ENCODE assay signal across 1 cellular context in the genomic region with DNA sequence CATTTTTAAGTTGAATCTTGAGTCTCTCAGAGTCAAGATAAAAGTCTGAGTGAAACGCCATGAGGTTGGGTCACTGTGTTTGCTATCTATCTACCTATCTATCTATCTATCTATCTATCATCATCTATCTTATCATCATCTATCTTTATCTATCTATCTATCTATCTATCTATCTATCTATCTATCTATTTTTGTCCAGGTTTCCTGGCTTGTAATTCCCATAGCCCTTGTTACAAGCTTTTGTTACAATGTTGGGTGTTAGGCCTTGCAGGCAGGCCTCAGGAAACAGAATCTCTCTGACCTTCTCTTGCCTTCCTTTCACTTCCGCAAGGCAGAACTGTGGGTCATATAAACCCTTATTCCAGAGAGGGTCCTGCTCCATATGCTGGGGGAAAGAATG.
A peak's percentile ranks its signal among the peaks of the same experiment; 100 is the strongest.
TF ChIP-seq lines count a peak whose summit lies in the region.

No MANE protein-coding gene starts in this region.

TF ChIP-seq in K562, 482 proteins besides CTCF, POLR2A, EP300 and RAD21 (continued from another document and continues in another):
- TF ChIP-seq UBTF (IDR thresholded peaks at IDR 0.05; ENCODE audit: borderline replicate concordance in 1 of 2, low read depth in 2 of 2, low read length in 2 of 2) (no peak), MTA1 (IDR thresholded peaks at IDR 0.05; ENCODE audit: borderline replicate concordance) (peak; percentile 62; the same call in 1 of the 2 replicates), ZNF324 (CRISPR knock-in tag; IDR thresholded peaks at IDR 0.05) (no peak), KLF10 (CRISPR knock-in tag; IDR thresholded peaks at IDR 0.05) (no peak), ZSCAN29 (IDR thresholded peaks at IDR 0.05) (no peak), SMAD3 (CRISPR knock-in tag; conservative IDR thresholded peaks at IDR 0.05) (no peak), ZNF589 (CRISPR knock-in tag; IDR thresholded peaks at IDR 0.05; ENCODE audit: low read depth) (no peak), ZBTB2 (IDR thresholded peaks at IDR 0.05) (peak; percentile 73; the same call in 1 of the 2 replicates), RB1 (IDR thresholded peaks at IDR 0.05; ENCODE audit: low read depth) (no peak), TFE3 (CRISPR knock-in tag; IDR thresholded peaks at IDR 0.05) (no peak), NCOA4 (IDR thresholded peaks at IDR 0.05; ENCODE audit: partially characterized antibody) (no peak), CXXC5 (CRISPR knock-in tag; IDR thresholded peaks at IDR 0.05) (no peak), ETV6 (IDR thresholded peaks at IDR 0.05; ENCODE audit: borderline replicate concordance in 1 of 2, low read depth in 2 of 2, low read length in 1 of 2) (no peak), ETV6 (CRISPR knock-in tag; IDR thresholded peaks at IDR 0.05; ENCODE audit: borderline replicate concordance) (no peak), CHD1 (IDR thresholded peaks at IDR 0.05; ENCODE audit: low read length) (no peak), ZNF316 (IDR thresholded peaks at IDR 0.05) (no peak), DACH1 (IDR thresholded peaks at IDR 0.05; ENCODE audit: partially characterized antibody) (peak; percentile 99), GATAD2B (IDR thresholded peaks at IDR 0.05; ENCODE audit: borderline replicate concordance) (peak; percentile 70; the same call in 1 of the 2 replicates), DNMT1 (IDR thresholded peaks at IDR 0.05) (no peak), ZNF717 (CRISPR knock-in tag; IDR thresholded peaks at IDR 0.05) (no peak), NCOR1 (IDR thresholded peaks at IDR 0.05) (no peak), MEF2D (tag; conservative IDR thresholded peaks at IDR 0.05; ENCODE audit: low read depth) (no peak), TSC22D4 (tag; IDR thresholded peaks at IDR 0.05) (no peak), ZNF699 (CRISPR knock-in tag; IDR thresholded peaks at IDR 0.05; ENCODE audit: insufficient replicate concordance) (no peak), HLTF (IDR thresholded peaks at IDR 0.05) (no peak), ZNF75A (CRISPR knock-in tag; IDR thresholded peaks at IDR 0.05) (no peak), ETV1 (tag; conservative IDR thresholded peaks at IDR 0.05; ENCODE audit: low read depth) (no peak), RFX7 (CRISPR knock-in tag; IDR thresholded peaks at IDR 0.05) (no peak), COPS2 (conservative IDR thresholded peaks at IDR 0.05) (no peak), DDX20 (tag; IDR thresholded peaks at IDR 0.05; ENCODE audit: low read depth) (no peak), POLR2AphosphoS5 (IDR thresholded peaks at IDR 0.05; ENCODE audit: control insufficient read depth, insufficient read depth, low read depth, low read length) (no peak), THRB (CRISPR knock-in tag; conservative IDR thresholded peaks at IDR 0.05) (no peak), ATF2 (CRISPR knock-in tag; IDR thresholded peaks at IDR 0.05) (no peak), BCOR (IDR thresholded peaks at IDR 0.05) (peak; percentile 31; the same call in 1 of the 2 replicates), MCM7 (IDR thresholded peaks at IDR 0.05) (no peak), MEF2A (IDR thresholded peaks at IDR 0.05; ENCODE audit: control insufficient read depth, low read depth, low read length) (no peak)
- TF ChIP-seq, protein P1, sequence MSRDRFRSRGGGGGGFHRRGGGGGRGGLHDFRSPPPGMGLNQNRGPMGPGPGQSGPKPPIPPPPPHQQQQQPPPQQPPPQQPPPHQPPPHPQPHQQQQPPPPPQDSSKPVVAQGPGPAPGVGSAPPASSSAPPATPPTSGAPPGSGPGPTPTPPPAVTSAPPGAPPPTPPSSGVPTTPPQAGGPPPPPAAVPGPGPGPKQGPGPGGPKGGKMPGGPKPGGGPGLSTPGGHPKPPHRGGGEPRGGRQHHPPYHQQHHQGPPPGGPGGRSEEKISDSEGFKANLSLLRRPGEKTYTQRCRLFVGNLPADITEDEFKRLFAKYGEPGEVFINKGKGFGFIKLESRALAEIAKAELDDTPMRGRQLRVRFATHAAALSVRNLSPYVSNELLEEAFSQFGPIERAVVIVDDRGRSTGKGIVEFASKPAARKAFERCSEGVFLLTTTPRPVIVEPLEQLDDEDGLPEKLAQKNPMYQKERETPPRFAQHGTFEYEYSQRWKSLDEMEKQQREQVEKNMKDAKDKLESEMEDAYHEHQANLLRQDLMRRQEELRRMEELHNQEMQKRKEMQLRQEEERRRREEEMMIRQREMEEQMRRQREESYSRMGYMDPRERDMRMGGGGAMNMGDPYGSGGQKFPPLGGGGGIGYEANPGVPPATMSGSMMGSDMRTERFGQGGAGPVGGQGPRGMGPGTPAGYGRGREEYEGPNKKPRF (IDR thresholded peaks at IDR 0.05; ENCODE audit: low read depth, low read length), result no peak
- TF ChIP-seq, protein P2, sequence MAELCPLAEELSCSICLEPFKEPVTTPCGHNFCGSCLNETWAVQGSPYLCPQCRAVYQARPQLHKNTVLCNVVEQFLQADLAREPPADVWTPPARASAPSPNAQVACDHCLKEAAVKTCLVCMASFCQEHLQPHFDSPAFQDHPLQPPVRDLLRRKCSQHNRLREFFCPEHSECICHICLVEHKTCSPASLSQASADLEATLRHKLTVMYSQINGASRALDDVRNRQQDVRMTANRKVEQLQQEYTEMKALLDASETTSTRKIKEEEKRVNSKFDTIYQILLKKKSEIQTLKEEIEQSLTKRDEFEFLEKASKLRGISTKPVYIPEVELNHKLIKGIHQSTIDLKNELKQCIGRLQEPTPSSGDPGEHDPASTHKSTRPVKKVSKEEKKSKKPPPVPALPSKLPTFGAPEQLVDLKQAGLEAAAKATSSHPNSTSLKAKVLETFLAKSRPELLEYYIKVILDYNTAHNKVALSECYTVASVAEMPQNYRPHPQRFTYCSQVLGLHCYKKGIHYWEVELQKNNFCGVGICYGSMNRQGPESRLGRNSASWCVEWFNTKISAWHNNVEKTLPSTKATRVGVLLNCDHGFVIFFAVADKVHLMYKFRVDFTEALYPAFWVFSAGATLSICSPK (IDR thresholded peaks at IDR 0.05; ENCODE audit: borderline replicate concordance), result no peak
- TF ChIP-seq, protein P3, sequence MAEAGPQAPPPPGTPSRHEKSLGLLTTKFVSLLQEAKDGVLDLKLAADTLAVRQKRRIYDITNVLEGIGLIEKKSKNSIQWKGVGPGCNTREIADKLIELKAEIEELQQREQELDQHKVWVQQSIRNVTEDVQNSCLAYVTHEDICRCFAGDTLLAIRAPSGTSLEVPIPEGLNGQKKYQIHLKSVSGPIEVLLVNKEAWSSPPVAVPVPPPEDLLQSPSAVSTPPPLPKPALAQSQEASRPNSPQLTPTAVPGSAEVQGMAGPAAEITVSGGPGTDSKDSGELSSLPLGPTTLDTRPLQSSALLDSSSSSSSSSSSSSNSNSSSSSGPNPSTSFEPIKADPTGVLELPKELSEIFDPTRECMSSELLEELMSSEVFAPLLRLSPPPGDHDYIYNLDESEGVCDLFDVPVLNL (CRISPR knock-in tag; IDR thresholded peaks at IDR 0.05; ENCODE audit: low read depth), result no peak
- TF ChIP-seq, protein P4, sequence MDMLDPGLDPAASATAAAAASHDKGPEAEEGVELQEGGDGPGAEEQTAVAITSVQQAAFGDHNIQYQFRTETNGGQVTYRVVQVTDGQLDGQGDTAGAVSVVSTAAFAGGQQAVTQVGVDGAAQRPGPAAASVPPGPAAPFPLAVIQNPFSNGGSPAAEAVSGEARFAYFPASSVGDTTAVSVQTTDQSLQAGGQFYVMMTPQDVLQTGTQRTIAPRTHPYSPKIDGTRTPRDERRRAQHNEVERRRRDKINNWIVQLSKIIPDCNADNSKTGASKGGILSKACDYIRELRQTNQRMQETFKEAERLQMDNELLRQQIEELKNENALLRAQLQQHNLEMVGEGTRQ (CRISPR knock-in tag; IDR thresholded peaks at IDR 0.05), result no peak
- TF ChIP-seq, protein P5, sequence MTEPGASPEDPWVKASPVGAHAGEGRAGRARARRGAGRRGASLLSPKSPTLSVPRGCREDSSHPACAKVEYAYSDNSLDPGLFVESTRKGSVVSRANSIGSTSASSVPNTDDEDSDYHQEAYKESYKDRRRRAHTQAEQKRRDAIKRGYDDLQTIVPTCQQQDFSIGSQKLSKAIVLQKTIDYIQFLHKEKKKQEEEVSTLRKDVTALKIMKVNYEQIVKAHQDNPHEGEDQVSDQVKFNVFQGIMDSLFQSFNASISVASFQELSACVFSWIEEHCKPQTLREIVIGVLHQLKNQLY (CRISPR knock-in tag; conservative IDR thresholded peaks at IDR 0.05), result no peak
